In the genomic region with DNA sequence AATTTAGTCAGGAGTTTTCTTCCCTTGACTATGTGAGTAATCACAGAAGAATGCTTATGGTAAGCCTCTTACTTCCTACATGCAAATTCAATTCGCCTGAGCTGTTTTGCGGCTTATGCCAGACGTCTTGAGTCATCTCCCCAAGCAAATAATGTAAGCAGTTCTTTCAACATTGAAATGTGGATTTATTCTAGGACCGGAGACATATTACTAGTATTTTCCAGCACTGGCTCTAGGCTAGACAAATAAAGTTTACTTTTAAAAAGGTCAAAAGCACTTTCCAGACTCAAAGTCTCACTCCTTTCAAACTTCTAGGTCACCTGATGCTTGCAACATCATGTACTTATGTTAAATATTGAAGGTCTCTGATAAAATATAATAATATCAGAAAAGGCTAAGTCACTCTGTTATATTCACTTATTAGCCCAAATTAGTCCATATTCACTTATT, we compare ENCODE assay signal across 8 cellular contexts. TPM values are rescaled to one million over a fixed set of nuclear protein-coding genes. Genes with fewer than 3 reads are reported as not detected.
DNase-seq lines count a peak whose midpoint lies in the region; ATAC-seq and TF ChIP-seq lines count a peak whose summit lies in the region.

No MANE protein-coding gene starts in this region.

- no peak for DNase-seq in Right ventricle myocardium inferior (ENCODE audit: missing footprints)
- no peak for DNase-seq in cardiac septum (ENCODE audit: low spot score)
- DNase-seq in Peyer's patch, result peak in 1 of 3 donors; percentile 56
- peak; percentile 100 for DNase-seq in fibroblast of peridontal ligament (ENCODE audit: extremely low read depth)
- DNase-seq in NCI-H2227 (lab: John Stamatoyannopoulos, UW; ENCODE audit: unreplicated experiment), result no peak
- DNase-seq in Kasumi-1 (lab: John Stamatoyannopoulos, UW), result no peak

- H3K4me3 ChIP-seq in Peyer's patch (no peak overlapping the region), skeletal muscle tissue (ENCODE audit: low read length in 3 of 3) (no peak overlapping the region)

- TF ChIP-seq POLR2A in Peyer's patch (IDR thresholded peaks at IDR 0.05), result no peak

- intact Hi-C loops in Right ventricle myocardium inferior (cut with DNase I), result loop anchor here (10.0 kb wide), 1 partner anchor 169 kb away; no protein-coding TSS in a partner anchor
- intact Hi-C loops in cardiac septum (cut with DNase I), result no loop called here

- ATAC-seq in Right ventricle myocardium inferior (peak; percentile 65), HG02938 (IDR thresholded peaks at IDR 0.05; ENCODE audit: unreplicated experiment) (peak; percentile 96)

- H3K27me3 ChIP-seq in Peyer's patch (no peaks in the 10 kb centered on the region), skeletal muscle tissue (ENCODE audit: control insufficient read depth in 3 of 3, insufficient read depth in 3 of 3, low read length in 3 of 3) (no peaks in the 10 kb centered on the region)

- H3K9me3 ChIP-seq in Peyer's patch (no peaks in the 10 kb centered on the region), skeletal muscle tissue (ENCODE audit: control insufficient read depth in 3 of 3, low read length in 3 of 3) (no peaks in the 10 kb centered on the region)

- H3K4me1 ChIP-seq in Peyer's patch (no peaks in the 10 kb centered on the region), skeletal muscle tissue (ENCODE audit: control insufficient read depth in 3 of 3, insufficient read depth in 3 of 3, low read length in 3 of 3) (peaks cover 0 to 3% (median 2%) of the 10 kb centered on the region in 3 donors)

- H3K36me3 ChIP-seq in Peyer's patch (no peaks in the 10 kb centered on the region), skeletal muscle tissue (ENCODE audit: control insufficient read depth in 3 of 3, insufficient read depth in 3 of 3, low read length in 3 of 3) (no peaks in the 10 kb centered on the region)

- peak overlapping the region in 3 of 4 donors; percentile 16 to 50 (median 49) for H3K27ac ChIP-seq in Peyer's patch
- peak overlapping the region; percentile 65 for H3K27ac ChIP-seq in skeletal muscle tissue (ENCODE audit: low read depth, low read length)

- no peak overlapping the region for H3K9ac ChIP-seq in skeletal muscle tissue (ENCODE audit: low read depth in 1 of 3, low read length in 3 of 3)

- TF ChIP-seq CTCF in Peyer's patch (IDR thresholded peaks at IDR 0.05), result no peak

RNA-seq across cellular contexts. Expression of a gene that starts 38.1 kb away (rescaled TPM):
- total RNA-seq in Right ventricle myocardium inferior, result not detected
- total RNA-seq in cardiac septum, result not detected
- total RNA-seq in Peyer's patch, result not detected
- total RNA-seq in skeletal muscle tissue, result not detected
